33 cellular contexts compared by ENCODE assay signal in genomic region chr10:52923520-52923919, GRCh38.
"Had no signal": no experiment of that assay in that cellular context is flagged by ENCODE, and none has a peak within 500 bp of the region (broad histone marks: within the 10 kb centered on the region; RNA-seq: fewer than 3 reads in every experiment).

No MANE protein-coding gene starts in this region.

- H2AFZ ChIP-seq: neural progenitor cell had no signal

- H3K27me3 ChIP-seq: left lung, neural progenitor cell, sigmoid colon, stomach, suprapubic skin, transverse colon had no signal

- H3K9ac ChIP-seq: neural progenitor cell had no signal

- H3K4me3 ChIP-seq: left lung, lung, neural progenitor cell, sigmoid colon, smooth muscle cell, stomach, suprapubic skin, transverse colon had no signal

- H3K27ac Mint-ChIP-seq: activated naive CD8-positive, alpha-beta T cell; activated T-helper 2 cell treated with anti-CD3 and anti-CD28 coated beads, Interferon-gamma antibody, Interleukin-2, Interleukin-4, amounts not matched to agents 10 μg/mL and 5 μg/mL and 100 μg/mL, durations not matched to agents 14 hours and 24 hours and 36 hours; immature natural killer cell; naive thymus-derived CD8-positive, alpha-beta T cell; neural progenitor cell; progenitor cell of endocrine pancreas; stimulated activated memory B cell treated with anti-CD40 and anti-IgM and Interleukin-4, amounts not matched to agents 10 μg/mL and 1 μg/mL and 100 μg/mL, for 72 hours; T-cell; T-helper 2 cell treated with Interferon-gamma antibody and Interleukin-4, amounts not matched to agents 5 μg/mL and 100 μg/mL, for 36 hours had no signal

- H3K36me3 ChIP-seq: left lung, neural progenitor cell, sigmoid colon, stomach, suprapubic skin, transverse colon, WERI-Rb-1 had no signal

- H3K4me2 ChIP-seq: neural progenitor cell, smooth muscle cell had no signal

- ATAC-seq: activated T-cell treated with anti-CD3 and anti-CD28 coated beads, Interleukin-2, amount 50 U/mL, for 4 hours; esophagus mucosa; left lung; naive thymus-derived CD8-positive, alpha-beta T cell; stimulated activated memory B cell treated with anti-CD40 and anti-IgM and Interleukin-4, amounts not matched to agents 10 μg/mL and 1 μg/mL and 100 μg/mL, for 72 hours; T-cell had no signal

- H3K4me1 ChIP-seq: left lung, neural progenitor cell, sigmoid colon, stomach, suprapubic skin, transverse colon had no signal

- H3K36me3 Mint-ChIP-seq: activated naive CD8-positive, alpha-beta T cell; immature natural killer cell; naive thymus-derived CD8-positive, alpha-beta T cell; neural progenitor cell; stimulated activated memory B cell treated with anti-CD40 and anti-IgM and Interleukin-4, amounts not matched to agents 10 μg/mL and 1 μg/mL and 100 μg/mL, for 72 hours; T-cell had no signal

- H3K4me3 Mint-ChIP-seq: activated naive CD8-positive, alpha-beta T cell; activated T-cell treated with anti-CD3 and anti-CD28 coated beads, Interleukin-2, amount 50 U/mL, for 4 hours; immature natural killer cell; naive thymus-derived CD8-positive, alpha-beta T cell; neural progenitor cell; stimulated activated memory B cell treated with anti-CD40 and anti-IgM and Interleukin-4, amounts not matched to agents 10 μg/mL and 1 μg/mL and 100 μg/mL, for 72 hours; T-cell; T-helper 2 cell treated with Interferon-gamma antibody and Interleukin-4, amounts not matched to agents 5 μg/mL and 100 μg/mL, for 36 hours had no signal

- H3K9me3 ChIP-seq: left lung, sigmoid colon, stomach, suprapubic skin, transverse colon had no signal

- FAIRE-seq: astrocyte, endothelial cell of umbilical vein had no signal

- DNase-seq: activated CD8-positive, alpha-beta memory T cell treated with anti-CD3 and anti-CD28 coated beads for 24 hours; activated CD8-positive, alpha-beta memory T cell treated with anti-CD3 and anti-CD28 coated beads, Interleukin-2, amount 50 U/mL, for 4 hours; activated naive CD4-positive, alpha-beta T cell; activated T-cell treated with anti-CD3 and anti-CD28 coated beads, Interleukin-2, amount 50 U/mL, for 4 hours; central memory CD4-positive, alpha-beta T cell; dermis blood vessel endothelial cell; effector CD8-positive, alpha-beta T cell; foreskin melanocyte; glutamatergic neuron; hippocampal formation; immature natural killer cell; kidney glomerular epithelial cell; left lung; naive thymus-derived CD8-positive, alpha-beta T cell; retina; sigmoid colon; stimulated activated CD4-positive, alpha-beta T cell treated with anti-CD3 and anti-CD28 coated beads, Interleukin-15, amount 100 ng/mL, for 24 hours; stomach; T-cell; transverse colon; WERI-Rb-1 had no signal

- H3K27ac ChIP-seq: left lung, neural progenitor cell, sigmoid colon, stomach, suprapubic skin, transverse colon, WERI-Rb-1 had no signal

- H3K27me3 Mint-ChIP-seq: activated naive CD8-positive, alpha-beta T cell; progenitor cell of endocrine pancreas; stimulated activated memory B cell treated with anti-CD40 and anti-IgM and Interleukin-4, amounts not matched to agents 10 μg/mL and 1 μg/mL and 100 μg/mL, for 72 hours; T-cell had no signal

- H3K9me3 Mint-ChIP-seq: activated T-helper 2 cell treated with anti-CD3 and anti-CD28 coated beads, Interferon-gamma antibody, Interleukin-2, Interleukin-4, amounts not matched to agents 10 μg/mL and 5 μg/mL and 100 μg/mL, durations not matched to agents 14 hours and 24 hours and 36 hours; naive thymus-derived CD8-positive, alpha-beta T cell; neural progenitor cell; T-helper 2 cell treated with Interferon-gamma antibody and Interleukin-4, amounts not matched to agents 5 μg/mL and 100 μg/mL, for 36 hours had no signal

- H3K4me1 Mint-ChIP-seq: immature natural killer cell; naive thymus-derived CD8-positive, alpha-beta T cell; neural progenitor cell; stimulated activated memory B cell treated with anti-CD40 and anti-IgM and Interleukin-4, amounts not matched to agents 10 μg/mL and 1 μg/mL and 100 μg/mL, for 72 hours; T-cell had no signal
